Comparison of ENCODE assay signal across 12 cellular contexts in genomic region chr7:141593134-141593533, GRCh38. TPM values are rescaled to one million over a fixed set of nuclear protein-coding genes. Genes with fewer than 3 reads are reported as not detected.
A peak's percentile ranks its signal among the peaks of the same experiment; 100 is the strongest.
DNase-seq lines count a peak whose midpoint lies in the region; ATAC-seq, FAIRE-seq and TF ChIP-seq lines count a peak whose summit lies in the region.
"Had no signal": no experiment of that assay in that cellular context is flagged by ENCODE, and none has a peak within 500 bp of the region (broad histone marks: within the 10 kb centered on the region; RNA-seq: fewer than 3 reads in every experiment).

No MANE protein-coding gene starts in this region.

- DNase-seq in heart right ventricle, result no peak
- no peak for DNase-seq in cardiac septum (ENCODE audit: low spot score)
- peak; percentile 7 for DNase-seq in NCI-H524 treated with DMSO at 0.1 percent for 48 hours (lab: John Stamatoyannopoulos, UW)
- DNase-seq in erythroblast (lab: John Stamatoyannopoulos, UW), result peak; percentile 14 to 69
- peak; percentile 72 for DNase-seq in superior temporal gyrus (ENCODE audit: extremely low spot score)
- DNase-seq in pancreas, result no peak
- no peak for DNase-seq in NCI-H1417 treated with DMSO at 0.1 percent for 48 hours (lab: John Stamatoyannopoulos, UW)
- DNase-seq in tibial nerve (ENCODE audit: low spot score in 2 of 2), result no peak
- DNase-seq: kidney glomerular epithelial cell, retina had no signal

- no peak for FAIRE-seq in pancreas (lab: Jason Lieb, UNC)

- ATAC-seq in heart right ventricle (peak in 5 of 8 donors; percentile 35 to 69 (median 52)), pancreas (no peak)

- no peaks in the 10 kb centered on the region for H3K27me3 ChIP-seq in heart right ventricle
- no peaks in the 10 kb centered on the region for H3K27me3 ChIP-seq in pancreas
- no peaks in the 10 kb centered on the region for H3K27me3 ChIP-seq in tibial nerve
- H3K27me3 ChIP-seq: BLaER1 treated with 17β-estradiol and CSF1 and Interleukin-3, amounts not matched to agents 10 nM and 100 nM; dorsolateral prefrontal cortex had no signal

- TF ChIP-seq CTCF in heart right ventricle (IDR thresholded peaks at IDR 0.05), result no peak
- TF ChIP-seq CTCF in pancreas (IDR thresholded peaks at IDR 0.05), result no peak
- no peak for TF ChIP-seq CTCF in tibial nerve (IDR thresholded peaks at IDR 0.05)

- peaks cover 0 to 51% (median 11%) of the 10 kb centered on the region in 9 donors for H3K36me3 ChIP-seq in heart right ventricle
- H3K36me3 ChIP-seq in pancreas, result no peaks in the 10 kb centered on the region
- H3K36me3 ChIP-seq in tibial nerve, result peaks cover 0 to 28% (median 6%) of the 10 kb centered on the region in 3 donors

- no peak for TF ChIP-seq EP300 in tibial nerve (IDR thresholded peaks at IDR 0.05)

- TF ChIP-seq POLR2A in erythroblast (IDR thresholded peaks at IDR 0.05; ENCODE audit: low read length), result no peak
- TF ChIP-seq POLR2A in tibial nerve (IDR thresholded peaks at IDR 0.05), result no peak

- H3K4me3 ChIP-seq in heart right ventricle (no peak overlapping the region), pancreas (no peak overlapping the region), tibial nerve (no peak overlapping the region)
- H3K4me3 ChIP-seq: BLaER1 treated with 17β-estradiol and CSF1 and Interleukin-3, amounts not matched to agents 10 nM and 100 nM; dorsolateral prefrontal cortex had no signal

- H3K9me3 ChIP-seq in heart right ventricle (no peaks in the 10 kb centered on the region), pancreas (no peaks in the 10 kb centered on the region), tibial nerve (no peaks in the 10 kb centered on the region)

- intact Hi-C loops in heart right ventricle (cut with DNase I) (no loop called here), cardiac septum (cut with DNase I) (no loop called here), pancreas (cut with DNase I) (no loop called here)

- H3K27ac ChIP-seq in heart right ventricle (no peak overlapping the region), pancreas (no peak overlapping the region), tibial nerve (no peak overlapping the region)
- H3K27ac ChIP-seq: BLaER1 treated with 17β-estradiol and CSF1 and Interleukin-3, amounts not matched to agents 10 nM and 100 nM; dorsolateral prefrontal cortex had no signal

- 25% methylated on average over 2 of the region's 2 CpGs for WGBS in heart right ventricle, 2 donors
- 57 to 60% methylated on average over 2 of the region's 2 CpGs for WGBS in pancreas, 2 donors
- WGBS in tibial nerve, 2 donors, result 27 to 31% methylated on average over 2 of the region's 2 CpGs

- H3K4me1 ChIP-seq in heart right ventricle (peaks cover 0 to 29% (median 10%) of the 10 kb centered on the region in 9 donors), pancreas (no peaks in the 10 kb centered on the region), tibial nerve (peaks cover 0 to 6% (median 0%) of the 10 kb centered on the region in 4 donors)

RNA-seq across cellular contexts. Expression of gene AGK, which starts 41.9 kb away (rescaled TPM):
- total RNA-seq in heart right ventricle, result 10 to 100 TPM; 27.1 to 45.1 (median 39.7) TPM
- 10 to 100 TPM; 17.7 to 22.0 TPM for polyA plus RNA-seq in heart right ventricle
- total RNA-seq in cardiac septum, result 32.7 TPM
- 10 to 100 TPM in 3 of 6 donors, 1 to 10 TPM in 3; 7.0 to 13.6 (median 10.2) TPM for total RNA-seq in pancreas
- 10 to 100 TPM in 1 of 2 donors, 1 to 10 TPM in 1; 5.6 to 10.8 TPM for polyA plus RNA-seq in pancreas
- total RNA-seq in tibial nerve, result 10 to 100 TPM; 16.4 to 45.9 (median 26.3) TPM

Comparison
In these comparisons a context has a peak if more than half of its experiments do, and no peak if none do; other contexts are left out.
1. ATAC-seq: peak in heart right ventricle (5 of 8); none in pancreas (0 of 4).
2. DNase-seq: peak in NCI-H524 treated with DMSO at 0.1 percent for 48 hours (single experiment), erythroblast (2 of 2) and superior temporal gyrus (single experiment); none in heart right ventricle (0 of 2), cardiac septum (single experiment), pancreas (0 of 6), NCI-H1417 treated with DMSO at 0.1 percent for 48 hours (single experiment) and tibial nerve (0 of 2).